In genomic region chr7:100864263-100864845, GRCh38 we compare ENCODE assay signal across 1 cellular context.
TF ChIP-seq lines count a peak whose summit lies in the region.

No MANE protein-coding gene starts in this region.

TF ChIP-seq in IMR-90, 13 proteins besides CTCF, POLR2A, EP300 and RAD21:
- TF ChIP-seq MAFK (IDR thresholded peaks at IDR 0.05; ENCODE audit: low read depth, low read length) (no peak), FOS (IDR thresholded peaks at IDR 0.05; ENCODE audit: low read depth, low read length) (no peak), BHLHE40 (IDR thresholded peaks at IDR 0.05; ENCODE audit: low read depth, low read length) (no peak), CHD1 (IDR thresholded peaks at IDR 0.05; ENCODE audit: low read depth, low read length) (no peak), RCOR1 (IDR thresholded peaks at IDR 0.05; ENCODE audit: insufficient replicate concordance, low read length) (no peak), ELK1 (IDR thresholded peaks at IDR 0.05; ENCODE audit: borderline replicate concordance, low read depth, low read length) (no peak), CEBPB (IDR thresholded peaks at IDR 0.05; ENCODE audit: low read depth, low read length) (no peak), MXI1 (IDR thresholded peaks at IDR 0.05; ENCODE audit: borderline replicate concordance, low read depth, low read length) (no peak), USF2 (IDR thresholded peaks at IDR 0.05; ENCODE audit: low read depth, low read length) (no peak), SMC3 (IDR thresholded peaks at IDR 0.05; ENCODE audit: low read depth, low read length) (no peak), RFX5 (IDR thresholded peaks at IDR 0.05; ENCODE audit: low read depth, low read length) (no peak), MAZ (IDR thresholded peaks at IDR 0.05; ENCODE audit: borderline replicate concordance, low read depth, low read length) (no peak), NFE2L2 (IDR thresholded peaks at IDR 0.05; ENCODE audit: low read depth, low read length) (no peak)
